2 cellular contexts compared by ENCODE assay signal in the genomic region with DNA sequence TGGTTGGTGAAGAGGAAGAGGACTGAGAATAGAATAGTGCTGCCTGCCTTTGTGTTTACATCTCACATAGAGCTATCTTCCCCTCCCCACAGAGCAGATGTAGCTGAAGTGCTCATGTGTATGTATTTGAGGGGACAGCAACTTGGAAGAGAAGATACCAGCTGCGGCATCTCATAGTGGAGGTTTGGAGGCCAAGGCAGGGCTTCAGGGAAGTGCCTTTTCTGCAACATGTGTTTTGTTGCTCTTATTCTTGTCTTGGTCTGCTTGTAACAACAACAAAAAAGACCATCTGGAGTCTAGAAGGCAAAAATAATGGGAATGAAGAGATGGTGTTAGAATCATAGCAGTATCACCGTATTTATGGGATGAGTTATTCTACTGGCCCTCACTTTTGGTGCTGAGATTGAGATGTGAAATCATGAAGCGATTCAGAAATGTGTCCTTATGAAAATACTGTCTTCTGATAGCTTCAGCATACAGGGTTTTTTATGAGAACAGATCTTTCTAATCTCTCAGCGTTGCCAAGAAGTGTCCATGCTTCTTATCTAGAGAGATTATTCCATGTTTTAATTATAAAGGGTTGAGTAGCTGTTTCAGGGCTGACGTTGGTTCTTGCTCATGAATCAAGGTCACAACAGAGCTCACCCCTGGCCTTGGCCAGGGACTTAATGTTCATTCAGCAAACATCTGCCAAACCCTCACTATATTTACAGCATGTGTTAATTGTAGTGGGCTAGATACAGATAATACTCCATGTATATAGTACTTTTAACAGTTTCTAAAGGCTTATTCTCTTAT.
TF ChIP-seq lines count a peak whose summit lies in the region.

No MANE protein-coding gene starts in this region.

TF ChIP-seq in liver, 16 proteins besides CTCF, POLR2A, EP300 and RAD21:
- no peak for TF ChIP-seq MAX (IDR thresholded peaks at IDR 0.05)
- peak; percentile 88 for TF ChIP-seq NR2F2 (IDR thresholded peaks at IDR 0.05)

TF ChIP-seq in HepG2, 621 proteins besides CTCF, POLR2A, EP300 and RAD21:
- no peak for TF ChIP-seq TIGD3 (CRISPR knock-in tag; IDR thresholded peaks at IDR 0.05; ENCODE audit: borderline replicate concordance)
- no peak for TF ChIP-seq SRSF4 (IDR thresholded peaks at IDR 0.05; ENCODE audit: low read depth, low read length, poor library complexity, severe bottlenecking)
- no peak for TF ChIP-seq PHF8 (CRISPR knock-in tag; IDR thresholded peaks at IDR 0.05)
- TF ChIP-seq ZNF747 (CRISPR knock-in tag; IDR thresholded peaks at IDR 0.05; ENCODE audit: borderline replicate concordance) = no peak
- TF ChIP-seq ZSCAN12 (CRISPR knock-in tag; IDR thresholded peaks at IDR 0.05) = no peak
- no peak for TF ChIP-seq ZNF75D (CRISPR knock-in tag; IDR thresholded peaks at IDR 0.05; ENCODE audit: borderline replicate concordance)
- no peak for TF ChIP-seq FOXA1 (IDR thresholded peaks at IDR 0.05)
- TF ChIP-seq FOXA1 (CRISPR knock-in tag; IDR thresholded peaks at IDR 0.05) = no peak
- TF ChIP-seq TBP (CRISPR knock-in tag; IDR thresholded peaks at IDR 0.05) = no peak
- TF ChIP-seq NCOA5 (CRISPR knock-in tag; IDR thresholded peaks at IDR 0.05) = no peak
- TF ChIP-seq, protein P1, sequence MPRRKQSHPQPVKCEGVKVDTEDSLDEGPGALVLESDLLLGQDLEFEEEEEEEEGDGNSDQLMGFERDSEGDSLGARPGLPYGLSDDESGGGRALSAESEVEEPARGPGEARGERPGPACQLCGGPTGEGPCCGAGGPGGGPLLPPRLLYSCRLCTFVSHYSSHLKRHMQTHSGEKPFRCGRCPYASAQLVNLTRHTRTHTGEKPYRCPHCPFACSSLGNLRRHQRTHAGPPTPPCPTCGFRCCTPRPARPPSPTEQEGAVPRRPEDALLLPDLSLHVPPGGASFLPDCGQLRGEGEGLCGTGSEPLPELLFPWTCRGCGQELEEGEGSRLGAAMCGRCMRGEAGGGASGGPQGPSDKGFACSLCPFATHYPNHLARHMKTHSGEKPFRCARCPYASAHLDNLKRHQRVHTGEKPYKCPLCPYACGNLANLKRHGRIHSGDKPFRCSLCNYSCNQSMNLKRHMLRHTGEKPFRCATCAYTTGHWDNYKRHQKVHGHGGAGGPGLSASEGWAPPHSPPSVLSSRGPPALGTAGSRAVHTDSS (CRISPR knock-in tag; conservative IDR thresholded peaks at IDR 0.05) = no peak
- no peak for TF ChIP-seq GZF1 (CRISPR knock-in tag; IDR thresholded peaks at IDR 0.05)
- TF ChIP-seq CENPX (CRISPR knock-in tag; IDR thresholded peaks at IDR 0.05) = no peak
